In genomic region chr6:166361080-166361429, GRCh38 we compare ENCODE assay signal across 1 cellular context.
TF ChIP-seq lines count a peak whose summit lies in the region.

No MANE protein-coding gene starts in this region.

TF ChIP-seq in HepG2, 621 proteins besides CTCF, POLR2A, EP300 and RAD21 (continued from another document and continues in another):
- TF ChIP-seq KMT2A (CRISPR knock-in tag; IDR thresholded peaks at IDR 0.05) (peak; percentile 90), ZZZ3 (CRISPR knock-in tag; IDR thresholded peaks at IDR 0.05; ENCODE audit: borderline replicate concordance) (no peak; the same call in 1 of the 2 replicates), GZF1 (CRISPR knock-in tag; IDR thresholded peaks at IDR 0.05) (0 out of 2 replicates have a peak, but pooled peaks have one; percentile 51), DZIP1 (CRISPR knock-in tag; IDR thresholded peaks at IDR 0.05) (no peak), ZNF264 (CRISPR knock-in tag; IDR thresholded peaks at IDR 0.05) (peak; percentile 96), MXI1 (IDR thresholded peaks at IDR 0.05; ENCODE audit: borderline replicate concordance, low read depth, low read length) (peak; percentile 96; the same call in 2 of the 3 replicates), IRF1 (CRISPR knock-in tag; IDR thresholded peaks at IDR 0.05; ENCODE audit: low read depth) (no peak), MNT (IDR thresholded peaks at IDR 0.05) (peak; percentile 89), ZNF263 (CRISPR knock-in tag; IDR thresholded peaks at IDR 0.05) (0 out of 2 replicates have a peak, but pooled peaks have one; percentile 32), ZNF605 (CRISPR knock-in tag; IDR thresholded peaks at IDR 0.05) (peak; percentile 94), ZGPAT (CRISPR knock-in tag; IDR thresholded peaks at IDR 0.05) (peak; percentile 97), ZNF205 (CRISPR knock-in tag; IDR thresholded peaks at IDR 0.05) (peak; percentile 81; the same call in 1 of the 2 replicates), ATRX (CRISPR knock-in tag; IDR thresholded peaks at IDR 0.05; ENCODE audit: borderline replicate concordance) (no peak), PHF20 (CRISPR knock-in tag; IDR thresholded peaks at IDR 0.05) (peak; percentile 42; the same call in 1 of the 2 replicates), TCF7L2 (IDR thresholded peaks at IDR 0.05; ENCODE audit: low read depth, low read length) (no peak), ZNF710 (CRISPR knock-in tag; IDR thresholded peaks at IDR 0.05; ENCODE audit: borderline replicate concordance) (peak; percentile 88; the same call in 1 of the 2 replicates), FOXO4 (CRISPR knock-in tag; conservative IDR thresholded peaks at IDR 0.05) (no peak; the same call in 1 of the 2 replicates), MEF2D (CRISPR knock-in tag; IDR thresholded peaks at IDR 0.05) (peak; percentile 91), ZNF12 (CRISPR knock-in tag; IDR thresholded peaks at IDR 0.05) (peak; percentile 84; the same call in 1 of the 2 replicates), ONECUT2 (CRISPR knock-in tag; IDR thresholded peaks at IDR 0.05) (peak; percentile 57; the same call in 1 of the 2 replicates), ZKSCAN1 (IDR thresholded peaks at IDR 0.05; ENCODE audit: low read length) (no peak), NR1H2 (CRISPR knock-in tag; IDR thresholded peaks at IDR 0.05; ENCODE audit: borderline replicate concordance, low read depth) (no peak), ZC3H4 (CRISPR knock-in tag; IDR thresholded peaks at IDR 0.05; ENCODE audit: borderline replicate concordance) (no peak; the same call in 1 of the 2 replicates), ZFP41 (CRISPR knock-in tag; IDR thresholded peaks at IDR 0.05; ENCODE audit: borderline replicate concordance) (no peak), JARID2 (CRISPR knock-in tag; IDR thresholded peaks at IDR 0.05; ENCODE audit: insufficient replicate concordance) (peak; percentile 91), ZNF883 (CRISPR knock-in tag; IDR thresholded peaks at IDR 0.05; ENCODE audit: not compliant biosample characterization) (no peak), ZNF780A (CRISPR knock-in tag; IDR thresholded peaks at IDR 0.05) (peak; percentile 88), ZKSCAN5 (CRISPR knock-in tag; IDR thresholded peaks at IDR 0.05) (peak; percentile 42; the same call in 1 of the 2 replicates), KDM1A (CRISPR knock-in tag; IDR thresholded peaks at IDR 0.05) (no peak), PRDM4 (CRISPR knock-in tag; IDR thresholded peaks at IDR 0.05; ENCODE audit: borderline replicate concordance) (no peak), NKX3-1 (CRISPR knock-in tag; IDR thresholded peaks at IDR 0.05) (peak; percentile 93), NFYB (CRISPR knock-in tag; IDR thresholded peaks at IDR 0.05) (0 out of 2 replicates have a peak, but pooled peaks have one; percentile 22), HNF1B (CRISPR knock-in tag; IDR thresholded peaks at IDR 0.05) (peak; percentile 93; the same call in 1 of the 2 replicates), ZSCAN31 (CRISPR knock-in tag; IDR thresholded peaks at IDR 0.05; ENCODE audit: low read depth) (peak; percentile 86), ZNF776 (CRISPR knock-in tag; IDR thresholded peaks at IDR 0.05) (no peak), ZNF552 (CRISPR knock-in tag; IDR thresholded peaks at IDR 0.05; ENCODE audit: borderline replicate concordance) (no peak; the same call in 1 of the 2 replicates)
- TF ChIP-seq, protein P1, sequence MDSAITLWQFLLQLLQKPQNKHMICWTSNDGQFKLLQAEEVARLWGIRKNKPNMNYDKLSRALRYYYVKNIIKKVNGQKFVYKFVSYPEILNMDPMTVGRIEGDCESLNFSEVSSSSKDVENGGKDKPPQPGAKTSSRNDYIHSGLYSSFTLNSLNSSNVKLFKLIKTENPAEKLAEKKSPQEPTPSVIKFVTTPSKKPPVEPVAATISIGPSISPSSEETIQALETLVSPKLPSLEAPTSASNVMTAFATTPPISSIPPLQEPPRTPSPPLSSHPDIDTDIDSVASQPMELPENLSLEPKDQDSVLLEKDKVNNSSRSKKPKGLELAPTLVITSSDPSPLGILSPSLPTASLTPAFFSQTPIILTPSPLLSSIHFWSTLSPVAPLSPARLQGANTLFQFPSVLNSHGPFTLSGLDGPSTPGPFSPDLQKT (CRISPR knock-in tag; IDR thresholded peaks at IDR 0.05; ENCODE audit: borderline replicate concordance): no peak
- TF ChIP-seq, protein P2, sequence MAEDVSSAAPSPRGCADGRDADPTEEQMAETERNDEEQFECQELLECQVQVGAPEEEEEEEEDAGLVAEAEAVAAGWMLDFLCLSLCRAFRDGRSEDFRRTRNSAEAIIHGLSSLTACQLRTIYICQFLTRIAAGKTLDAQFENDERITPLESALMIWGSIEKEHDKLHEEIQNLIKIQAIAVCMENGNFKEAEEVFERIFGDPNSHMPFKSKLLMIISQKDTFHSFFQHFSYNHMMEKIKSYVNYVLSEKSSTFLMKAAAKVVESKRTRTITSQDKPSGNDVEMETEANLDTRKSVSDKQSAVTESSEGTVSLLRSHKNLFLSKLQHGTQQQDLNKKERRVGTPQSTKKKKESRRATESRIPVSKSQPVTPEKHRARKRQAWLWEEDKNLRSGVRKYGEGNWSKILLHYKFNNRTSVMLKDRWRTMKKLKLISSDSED (CRISPR knock-in tag; IDR thresholded peaks at IDR 0.05): no peak
- TF ChIP-seq, protein P3, sequence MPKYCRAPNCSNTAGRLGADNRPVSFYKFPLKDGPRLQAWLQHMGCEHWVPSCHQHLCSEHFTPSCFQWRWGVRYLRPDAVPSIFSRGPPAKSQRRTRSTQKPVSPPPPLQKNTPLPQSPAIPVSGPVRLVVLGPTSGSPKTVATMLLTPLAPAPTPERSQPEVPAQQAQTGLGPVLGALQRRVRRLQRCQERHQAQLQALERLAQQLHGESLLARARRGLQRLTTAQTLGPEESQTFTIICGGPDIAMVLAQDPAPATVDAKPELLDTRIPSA (CRISPR knock-in tag; IDR thresholded peaks at IDR 0.05; ENCODE audit: borderline replicate concordance): no peak
- TF ChIP-seq, protein P4, sequence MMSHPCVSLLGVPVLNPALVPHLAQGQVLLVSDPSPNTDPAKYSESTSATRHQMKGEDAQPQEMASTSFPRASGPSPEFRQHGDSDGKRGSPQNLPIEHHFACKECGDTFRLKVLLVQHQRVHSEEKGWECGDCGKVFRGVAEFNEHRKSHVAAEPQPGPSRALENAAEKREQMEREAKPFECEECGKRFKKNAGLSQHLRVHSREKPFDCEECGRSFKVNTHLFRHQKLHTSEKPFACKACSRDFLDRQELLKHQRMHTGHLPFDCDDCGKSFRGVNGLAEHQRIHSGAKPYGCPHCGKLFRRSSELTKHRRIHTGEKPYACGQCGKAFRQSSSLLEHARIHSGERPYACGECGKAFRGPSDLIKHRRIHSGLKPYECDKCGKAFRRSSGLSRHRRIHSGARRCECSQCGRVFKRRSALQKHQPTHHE (CRISPR knock-in tag; IDR thresholded peaks at IDR 0.05; ENCODE audit: borderline replicate concordance): peak; percentile 74; the same call in 1 of the 2 replicates
